In genomic region chr17:45051060-45051719, GRCh38 we compare ENCODE assay signal across 7 cellular contexts. TPM values are rescaled to one million over a fixed set of nuclear protein-coding genes. Genes with fewer than 3 reads are reported as not detected.
DNase-seq lines count a peak whose midpoint lies in the region; ATAC-seq and TF ChIP-seq lines count a peak whose summit lies in the region.

Gene DCAKD (minus strand): TSS chr17:45051632. CDS start chr17:45034885, 16,747 bp downstream.

- H3K4me3 ChIP-seq in iPS-11a (ENCODE audit: low read depth, low read length) (peak within 1 kb of the TSS; percentile 86), skeletal muscle cell (ENCODE audit: low read depth, low read length) (peak within 1 kb of the TSS; percentile 81)

- peak; percentile 76 for DNase-seq in NCI-H2107 treated with DMSO at 0.1 percent for 48 hours (lab: John Stamatoyannopoulos, UW; ENCODE audit: unreplicated experiment)
- DNase-seq in UCSD-AML1 (lab: John Stamatoyannopoulos, UW; ENCODE audit: unreplicated experiment), result peak; percentile 96
- DNase-seq in skeletal muscle cell (ENCODE audit: low read depth), result peak; percentile 88

- H3K4me1 Mint-ChIP-seq in brain, result peaks cover 47% of the 10 kb centered on the region

- H3K4me3 Mint-ChIP-seq in brain, result peak within 1 kb of the TSS; percentile 86 to 95 (median 93)

- TF ChIP-seq CTCF in brain (conservative IDR thresholded peaks at IDR 0.05), result no peak

- peak within 1 kb of the TSS; percentile 94 to 97 (median 96) for H3K27ac Mint-ChIP-seq in brain

- H3K9me3 Mint-ChIP-seq in brain, result no peaks in the 10 kb centered on the region

- H3K36me3 Mint-ChIP-seq in brain, result peaks cover 7% of the 10 kb centered on the region

- peak; percentile 84 for ATAC-seq in HG03064 (IDR thresholded peaks at IDR 0.05; ENCODE audit: low read depth, unreplicated experiment)

- H3K27me3 Mint-ChIP-seq in brain, result peaks cover 3% of the 10 kb centered on the region

- peak; percentile 86 for TF ChIP-seq POLR2A in GM18526 (IDR thresholded peaks at IDR 0.05; ENCODE audit: extremely low read depth, insufficient read length)

RNA-seq across cellular contexts. Expression of gene DCAKD, which starts in this region (rescaled TPM):
- polyA plus RNA-seq in brain (ENCODE audit: insufficient read depth, low read depth, low replicate concordance), result 95.0 TPM

Comparison
In these comparisons a context has a peak if more than half of its experiments do, and no peak if none do; other contexts are left out.
1. Peak in every context shown above with its lines: DNase-seq, ATAC-seq and H3K4me3 ChIP-seq.